Comparison of ENCODE assay signal across 1 cellular context in the genomic region with DNA sequence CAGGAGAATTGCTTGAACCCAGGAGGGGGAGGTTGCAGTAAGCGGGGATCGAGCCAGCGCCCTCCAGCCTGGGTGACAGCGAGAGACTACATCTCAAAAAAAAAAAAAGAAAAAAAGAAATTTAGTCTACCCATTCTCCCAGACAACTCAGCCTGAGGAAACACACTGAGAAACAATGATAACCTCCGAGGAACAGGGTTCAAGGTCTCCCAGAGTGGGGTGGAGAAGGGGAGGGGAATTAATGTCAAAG.
TF ChIP-seq lines count a peak whose summit lies in the region.

No MANE protein-coding gene starts in this region.

TF ChIP-seq in H1, 55 proteins besides CTCF, POLR2A, EP300 and RAD21:
- TF ChIP-seq FOSL1 (IDR thresholded peaks at IDR 0.05; ENCODE audit: insufficient read depth, low read depth, low read length) (no peak), CBX5 (IDR thresholded peaks at IDR 0.05; ENCODE audit: low read depth, low read length) (no peak), TAF7 (optimal IDR thresholded peaks at IDR 0.05; ENCODE audit: borderline replicate concordance, low read depth, low read length) (no peak), SIRT6 (IDR thresholded peaks at IDR 0.05; ENCODE audit: low read length) (no peak), CHD1 (IDR thresholded peaks at IDR 0.05; ENCODE audit: low read depth, low read length) (no peak), KDM4A (IDR thresholded peaks at IDR 0.05; ENCODE audit: low read depth, low read length, severe bottlenecking) (no peak), RFX5 (IDR thresholded peaks at IDR 0.05; ENCODE audit: borderline replicate concordance, low read depth, low read length) (no peak), CEBPB (IDR thresholded peaks at IDR 0.05; ENCODE audit: low read depth, low read length) (no peak), JUN (IDR thresholded peaks at IDR 0.05; ENCODE audit: low read depth, low read length) (no peak), SP1 (IDR thresholded peaks at IDR 0.05; ENCODE audit: low read depth, low read length) (no peak), ASH2L (IDR thresholded peaks at IDR 0.05; ENCODE audit: low read length) (no peak), SUZ12 (IDR thresholded peaks at IDR 0.05; ENCODE audit: low read length) (no peak), POLR2AphosphoS5 (IDR thresholded peaks at IDR 0.05; ENCODE audit: low read depth, low read length) (no peak)
